ENCODE assay signal across 1 cellular context in the genomic region with DNA sequence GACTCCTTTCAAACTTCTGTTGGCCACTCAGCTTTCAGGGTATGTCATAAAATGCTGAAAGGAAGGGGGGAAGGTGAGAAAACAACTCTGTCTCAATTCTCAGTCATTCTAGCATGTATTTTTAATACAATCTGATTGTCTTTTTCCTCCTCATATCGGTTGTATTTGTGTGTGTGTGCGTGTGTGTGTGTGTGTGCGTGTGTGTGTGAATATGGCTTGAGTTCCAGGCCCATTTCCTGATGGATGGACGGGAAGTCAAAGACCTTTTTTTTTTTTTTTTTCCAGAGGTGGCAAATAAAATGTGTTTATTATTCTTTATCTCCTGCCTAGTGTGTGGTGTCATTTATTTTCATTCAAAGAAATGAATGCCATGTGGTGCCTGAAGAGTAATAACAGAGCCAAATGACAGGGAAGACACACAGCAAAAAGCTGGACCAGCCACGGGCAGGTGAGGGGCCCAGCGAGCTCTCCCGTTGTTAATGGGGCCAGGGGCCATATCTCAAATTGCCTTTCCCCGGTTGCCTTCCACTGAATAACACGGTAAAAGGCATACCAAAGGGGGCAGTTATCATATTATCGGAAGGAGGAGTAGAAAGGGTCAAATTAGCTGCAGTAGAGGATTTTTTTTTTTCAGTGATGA.
TF ChIP-seq lines count a peak whose summit lies in the region.

No MANE protein-coding gene starts in this region.

TF ChIP-seq in K562, 482 proteins besides CTCF, POLR2A, EP300 and RAD21 (continued from another document):
- TF ChIP-seq, protein P1, sequence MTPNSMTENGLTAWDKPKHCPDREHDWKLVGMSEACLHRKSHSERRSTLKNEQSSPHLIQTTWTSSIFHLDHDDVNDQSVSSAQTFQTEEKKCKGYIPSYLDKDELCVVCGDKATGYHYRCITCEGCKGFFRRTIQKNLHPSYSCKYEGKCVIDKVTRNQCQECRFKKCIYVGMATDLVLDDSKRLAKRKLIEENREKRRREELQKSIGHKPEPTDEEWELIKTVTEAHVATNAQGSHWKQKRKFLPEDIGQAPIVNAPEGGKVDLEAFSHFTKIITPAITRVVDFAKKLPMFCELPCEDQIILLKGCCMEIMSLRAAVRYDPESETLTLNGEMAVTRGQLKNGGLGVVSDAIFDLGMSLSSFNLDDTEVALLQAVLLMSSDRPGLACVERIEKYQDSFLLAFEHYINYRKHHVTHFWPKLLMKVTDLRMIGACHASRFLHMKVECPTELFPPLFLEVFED (CRISPR knock-in tag; conservative IDR thresholded peaks at IDR 0.05), result no peak
- TF ChIP-seq DMBX1 (CRISPR knock-in tag; IDR thresholded peaks at IDR 0.05; ENCODE audit: borderline replicate concordance) (no peak), SMARCE1 (IDR thresholded peaks at IDR 0.05) (no peak), ESRRB (CRISPR knock-in tag; IDR thresholded peaks at IDR 0.05; ENCODE audit: borderline replicate concordance) (no peak), ZNF707 (CRISPR knock-in tag; conservative IDR thresholded peaks at IDR 0.05) (no peak), SP2 (IDR thresholded peaks at IDR 0.05; ENCODE audit: extremely low read depth, low read depth, low read length, poor library complexity, severe bottlenecking) (no peak), MAFF (IDR thresholded peaks at IDR 0.05; ENCODE audit: low read length) (no peak), ZNF586 (CRISPR knock-in tag; conservative IDR thresholded peaks at IDR 0.05) (no peak), KLF6 (CRISPR knock-in tag; IDR thresholded peaks at IDR 0.05; ENCODE audit: borderline replicate concordance) (no peak), POLR2AphosphoS5 (IDR thresholded peaks at IDR 0.05; ENCODE audit: control insufficient read depth, insufficient read depth, low read depth, low read length) (no peak), YY1 (IDR thresholded peaks at IDR 0.05; ENCODE audit: borderline replicate concordance in 1 of 3, control insufficient read depth in 1 of 3, extremely low read depth in 1 of 3, insufficient read depth in 3 of 3, insufficient read length in 1 of 3, insufficient replicate concordance in 2 of 3, low read depth in 1 of 3, low read length in 2 of 3) (no peak)
- TF ChIP-seq, protein P2, sequence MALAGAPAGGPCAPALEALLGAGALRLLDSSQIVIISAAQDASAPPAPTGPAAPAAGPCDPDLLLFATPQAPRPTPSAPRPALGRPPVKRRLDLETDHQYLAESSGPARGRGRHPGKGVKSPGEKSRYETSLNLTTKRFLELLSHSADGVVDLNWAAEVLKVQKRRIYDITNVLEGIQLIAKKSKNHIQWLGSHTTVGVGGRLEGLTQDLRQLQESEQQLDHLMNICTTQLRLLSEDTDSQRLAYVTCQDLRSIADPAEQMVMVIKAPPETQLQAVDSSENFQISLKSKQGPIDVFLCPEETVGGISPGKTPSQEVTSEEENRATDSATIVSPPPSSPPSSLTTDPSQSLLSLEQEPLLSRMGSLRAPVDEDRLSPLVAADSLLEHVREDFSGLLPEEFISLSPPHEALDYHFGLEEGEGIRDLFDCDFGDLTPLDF (CRISPR knock-in tag; IDR thresholded peaks at IDR 0.05), result no peak
- TF ChIP-seq, protein P3, sequence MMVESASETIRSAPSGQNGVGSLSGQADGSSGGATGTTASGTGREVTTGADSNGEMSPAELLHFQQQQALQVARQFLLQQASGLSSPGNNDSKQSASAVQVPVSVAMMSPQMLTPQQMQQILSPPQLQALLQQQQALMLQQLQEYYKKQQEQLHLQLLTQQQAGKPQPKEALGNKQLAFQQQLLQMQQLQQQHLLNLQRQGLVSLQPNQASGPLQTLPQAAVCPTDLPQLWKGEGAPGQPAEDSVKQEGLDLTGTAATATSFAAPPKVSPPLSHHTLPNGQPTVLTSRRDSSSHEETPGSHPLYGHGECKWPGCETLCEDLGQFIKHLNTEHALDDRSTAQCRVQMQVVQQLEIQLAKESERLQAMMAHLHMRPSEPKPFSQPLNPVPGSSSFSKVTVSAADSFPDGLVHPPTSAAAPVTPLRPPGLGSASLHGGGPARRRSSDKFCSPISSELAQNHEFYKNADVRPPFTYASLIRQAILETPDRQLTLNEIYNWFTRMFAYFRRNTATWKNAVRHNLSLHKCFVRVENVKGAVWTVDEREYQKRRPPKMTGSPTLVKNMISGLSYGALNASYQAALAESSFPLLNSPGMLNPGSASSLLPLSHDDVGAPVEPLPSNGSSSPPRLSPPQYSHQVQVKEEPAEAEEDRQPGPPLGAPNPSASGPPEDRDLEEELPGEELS (CRISPR knock-in tag; IDR thresholded peaks at IDR 0.05; ENCODE audit: borderline replicate concordance), result no peak
TF ChIP-seq in K562: peak in this region for 0.
